In genomic region chr11:46332568-46333128, GRCh38 we compare ENCODE assay signal across 8 cellular contexts.
DNase-seq lines count a peak whose midpoint lies in the region; ATAC-seq and TF ChIP-seq lines count a peak whose summit lies in the region.

No MANE protein-coding gene starts in this region.

- DNase-seq in activated CD8-positive, alpha-beta memory T cell treated with anti-CD3 and anti-CD28 coated beads for 24 hours, result peak; percentile 79
- DNase-seq in foreskin fibroblast, result no peak
- peak; percentile 71 for DNase-seq in retina
- DNase-seq in GM20000 (ENCODE audit: low spot score), result no peak
- no peak for DNase-seq in Ammon's horn (ENCODE audit: low spot score)
- DNase-seq in NCI-H2029 (lab: John Stamatoyannopoulos, UW), result no peak
- DNase-seq in Kasumi-1 (lab: John Stamatoyannopoulos, UW), result no peak

- peak; percentile 59 for ATAC-seq in HG02759 (IDR thresholded peaks at IDR 0.05; ENCODE audit: unreplicated experiment)

- H3K4me3 ChIP-seq in foreskin fibroblast (ENCODE audit: low read depth in 1 of 2, low read length in 2 of 2), result peak overlapping the region; percentile 10 to 22

- TF ChIP-seq CTCF in foreskin fibroblast (IDR thresholded peaks at IDR 0.05; ENCODE audit: low read depth, low read length), result no peak
- TF ChIP-seq CTCF in GM20000 (IDR thresholded peaks at IDR 0.05; ENCODE audit: extremely low read depth, missing control alignments), result no peak

Comparison
In these comparisons a context has a peak if more than half of its experiments do, and no peak if none do; other contexts are left out.
1. DNase-seq: peak in activated CD8-positive, alpha-beta memory T cell treated with anti-CD3 and anti-CD28 coated beads for 24 hours (single experiment) and retina (single experiment); none in foreskin fibroblast (0 of 2), GM20000 (single experiment), Ammon's horn (single experiment), NCI-H2029 (single experiment) and Kasumi-1 (0 of 2).